13 cellular contexts compared by ENCODE assay signal in genomic region chr5:1157461-1157986, GRCh38. TPM values are rescaled to one million over a fixed set of nuclear protein-coding genes. Genes with fewer than 3 reads are reported as not detected.
"Had no signal": no experiment of that assay in that cellular context is flagged by ENCODE, and none has a peak within 500 bp of the region (broad histone marks: within the 10 kb centered on the region; RNA-seq: fewer than 3 reads in every experiment).

No MANE protein-coding gene starts in this region.

RNA-seq across cellular contexts. Expression of gene SLC6A19, which starts 43.9 kb away (rescaled TPM):
- total RNA-seq: activated B cell treated with CpG ODN at 0.5 μM for 24 hours; activated CD4-positive, alpha-beta T cell treated with anti-CD3 and anti-CD28 coated beads for 36 hours; chondrocyte; foreskin keratinocyte; glomerular endothelial cell; kidney epithelial cell; left lung; mesothelial cell of epicardium; osteocyte; sigmoid colon; smooth muscle cell had no signal
- polyA plus RNA-seq: esophagus, foreskin keratinocyte, lung, smooth muscle cell had no signal
